Comparison of ENCODE assay signal across 15 cellular contexts in genomic region chr14:105184461-105184860, GRCh38. TPM values are rescaled to one million over a fixed set of nuclear protein-coding genes. Genes with fewer than 3 reads are reported as not detected.
DNase-seq lines count a peak whose midpoint lies in the region; ATAC-seq and TF ChIP-seq lines count a peak whose summit lies in the region.
"Had no signal": no experiment of that assay in that cellular context is flagged by ENCODE, and none has a peak within 500 bp of the region (broad histone marks: within the 10 kb centered on the region; RNA-seq: fewer than 3 reads in every experiment).

No MANE protein-coding gene starts in this region.

- H3K27ac Mint-ChIP-seq in GM23338 (no peak overlapping the region), endodermal cell (no peak overlapping the region)
- peak overlapping the region; percentile 2 for H3K27ac Mint-ChIP-seq in dendritic cell treated with granulocyte-macrophage colony-stimulating factor and Interleukin-4, amounts not matched to agents 40 ng/mL and 50 ng/mL, for 4 days
- H3K27ac Mint-ChIP-seq: HFFc6 had no signal

- H3K4me2 ChIP-seq in GM23338 = no peak overlapping the region

- no peak overlapping the region for H3K4me3 Mint-ChIP-seq in GM23338
- no peak overlapping the region for H3K4me3 Mint-ChIP-seq in dendritic cell treated with granulocyte-macrophage colony-stimulating factor and Interleukin-4, amounts not matched to agents 40 ng/mL and 50 ng/mL, for 4 days
- no peak overlapping the region for H3K4me3 Mint-ChIP-seq in endodermal cell
- H3K4me3 Mint-ChIP-seq: CD4-positive, alpha-beta memory T cell; HFFc6 had no signal

- H3K36me3 ChIP-seq in GM23338 (ENCODE audit: insufficient read depth) (no peaks in the 10 kb centered on the region), endodermal cell (ENCODE audit: control insufficient read depth, insufficient read depth, low read length) (no peaks in the 10 kb centered on the region)
- H3K36me3 ChIP-seq: SJCRH30 had no signal

- 0 out of 3 replicates have a peak, but pooled peaks have one; percentile 4 for ATAC-seq in GM23338

- DNase-seq in NCI-H2196 (lab: John Stamatoyannopoulos, UW; ENCODE audit: unreplicated experiment) (peak; percentile 48), NCI-H2196 treated with DMSO at 0.1 percent for 48 hours (lab: John Stamatoyannopoulos, UW; ENCODE audit: unreplicated experiment) (no peak), COLO668 (lab: John Stamatoyannopoulos, UW; ENCODE audit: unreplicated experiment) (peak; percentile 78), GM23338 (ENCODE audit: low spot score) (no peak), T-helper 2 cell (no peak), endodermal cell (no peak), AG20443 (ENCODE audit: low spot score) (no peak)
- DNase-seq: ACHN; CD4-positive, alpha-beta memory T cell; EL; HFFc6; NCI-H2081 treated with DMSO at 0.1 percent for 48 hours; NCI-H524; SJCRH30 had no signal

- H3K36me3 Mint-ChIP-seq in GM23338 (ENCODE audit: low read depth) = no peaks in the 10 kb centered on the region
- H3K36me3 Mint-ChIP-seq in dendritic cell treated with granulocyte-macrophage colony-stimulating factor and Interleukin-4, amounts not matched to agents 40 ng/mL and 50 ng/mL, for 4 days (ENCODE audit: low read depth) = no peaks in the 10 kb centered on the region
- no peaks in the 10 kb centered on the region for H3K36me3 Mint-ChIP-seq in endodermal cell (ENCODE audit: low read depth)
- H3K36me3 Mint-ChIP-seq: CD4-positive, alpha-beta memory T cell had no signal

- peaks cover 9% of the 10 kb centered on the region for H3K4me1 Mint-ChIP-seq in GM23338
- H3K4me1 Mint-ChIP-seq in dendritic cell treated with granulocyte-macrophage colony-stimulating factor and Interleukin-4, amounts not matched to agents 40 ng/mL and 50 ng/mL, for 4 days (ENCODE audit: low read depth) = peaks cover 27% of the 10 kb centered on the region
- H3K4me1 Mint-ChIP-seq in endodermal cell = no peaks in the 10 kb centered on the region

- H4K20me1 ChIP-seq in GM23338 (replicated peaks; ENCODE audit: insufficient read depth) = no peaks in the 10 kb centered on the region

- TF ChIP-seq CTCF in GM23338 (conservative IDR thresholded peaks at IDR 0.05; ENCODE audit: low read depth in 2 of 2) (no peak), endodermal cell (conservative IDR thresholded peaks at IDR 0.05) (no peak)

- H3K27me3 ChIP-seq in GM23338 (ENCODE audit: insufficient read depth) = peaks cover 13% of the 10 kb centered on the region; the same call in 1 of the 2 replicates
- H3K27me3 ChIP-seq in endodermal cell (ENCODE audit: control insufficient read depth, insufficient read depth, low read length, poor library complexity, severe bottlenecking) = peaks cover 12% of the 10 kb centered on the region
- H3K27me3 ChIP-seq: SJCRH30 had no signal

- intact Hi-C loops in dendritic cell treated with granulocyte-macrophage colony-stimulating factor and Interleukin-4, amounts not matched to agents 40 ng/mL and 50 ng/mL, for 4 days (cut with micrococcal nuclease) = no loop called here

- peaks cover 26% of the 10 kb centered on the region for H3K27me3 Mint-ChIP-seq in GM23338 (ENCODE audit: insufficient read depth, low read depth, poor library complexity)
- H3K27me3 Mint-ChIP-seq in dendritic cell treated with granulocyte-macrophage colony-stimulating factor and Interleukin-4, amounts not matched to agents 40 ng/mL and 50 ng/mL, for 4 days = peaks cover 66% of the 10 kb centered on the region
- H3K27me3 Mint-ChIP-seq in endodermal cell (ENCODE audit: insufficient read depth) = peaks cover 36% of the 10 kb centered on the region

- H3K9ac ChIP-seq in endodermal cell (ENCODE audit: extremely low read depth, low read length, poor library complexity, severe bottlenecking) = no peak overlapping the region

- H3K79me2 ChIP-seq in GM23338 (replicated peaks; ENCODE audit: insufficient read depth) = no peaks in the 10 kb centered on the region

- H3K9me3 ChIP-seq in endodermal cell (ENCODE audit: control insufficient read depth, low read length) = peaks cover 4% of the 10 kb centered on the region

- no peak overlapping the region for H3K4me3 ChIP-seq in GM23338
- no peak overlapping the region for H3K4me3 ChIP-seq in endodermal cell (ENCODE audit: low read length)
- H3K4me3 ChIP-seq: SJCRH30 had no signal

- no peak overlapping the region for H3K27ac ChIP-seq in GM23338 (ENCODE audit: low read depth)
- no peak overlapping the region for H3K27ac ChIP-seq in endodermal cell (ENCODE audit: low read depth, low read length)
- H3K27ac ChIP-seq: SJCRH30 had no signal

- 75 to 80% methylated on average over 6 to 9 of the region's 9 CpGs for WGBS in endodermal cell (ENCODE audit: insufficient coverage in 1 of 2, insufficient read length in 1 of 2), 2 experiments

- H3K9me3 Mint-ChIP-seq in GM23338 (peaks cover 10% of the 10 kb centered on the region), endodermal cell (peaks cover 10% of the 10 kb centered on the region)
- peaks cover 9% of the 10 kb centered on the region for H3K9me3 Mint-ChIP-seq in dendritic cell treated with granulocyte-macrophage colony-stimulating factor and Interleukin-4, amounts not matched to agents 40 ng/mL and 50 ng/mL, for 4 days

- H3K9me2 ChIP-seq in GM23338 (ENCODE audit: insufficient read depth) = no peaks in the 10 kb centered on the region

- no peak overlapping the region for H2AFZ ChIP-seq in GM23338

- H3K4me1 ChIP-seq in GM23338 (ENCODE audit: insufficient read depth) (no peaks in the 10 kb centered on the region; the same call in 1 of the 2 replicates), endodermal cell (ENCODE audit: control insufficient read depth, insufficient read depth, low read length) (no peaks in the 10 kb centered on the region)

- H3F3A ChIP-seq in GM23338 (replicated peaks; ENCODE audit: low read depth) = no peaks in the 10 kb centered on the region

TF ChIP-seq in GM23338, 12 proteins besides CTCF, POLR2A, EP300 and RAD21:
- TF ChIP-seq POLR2AphosphoS5 (IDR thresholded peaks at IDR 0.05; ENCODE audit: low read depth) (no peak), JUNB (IDR thresholded peaks at IDR 0.05; ENCODE audit: unreplicated experiment) (no peak), STAT1 (IDR thresholded peaks at IDR 0.05; ENCODE audit: unreplicated experiment) (no peak), ZNF114 (CRISPR knock-in tag; IDR thresholded peaks at IDR 0.05) (no peak)
TF ChIP-seq in GM23338: peak in this region for 0.

RNA-seq across cellular contexts. Expression of gene NUDT14, which starts 3.3 kb away (rescaled TPM):
- total RNA-seq in GM23338 (2014; rRNA removed; shearing (Covaris generic)) = 13.6 and 14.8 TPM in 2 replicates
- 38.4 and 41.0 TPM in 2 replicates for polyA plus RNA-seq in GM23338 (2016; fragmentation: Nextera tagmentation; extraction: Ambion mirVana)
- total RNA-seq in endodermal cell = 10 to 100 TPM; 43.4 to 59.5 TPM
- polyA plus RNA-seq in endodermal cell (2013, experiment 1 of 2) = 20.9 TPM
- 20.4 TPM for polyA plus RNA-seq in endodermal cell (2013, experiment 2 of 2)

RNA-seq across cellular contexts. Expression of gene JAG2, which starts 15.9 kb away (rescaled TPM):
- 9.6 and 10.3 TPM in 2 replicates for total RNA-seq in GM23338 (2014; rRNA removed; shearing (Covaris generic))
- polyA plus RNA-seq in GM23338 (2016; fragmentation: Nextera tagmentation; extraction: Ambion mirVana) = 1.9 and 2.6 TPM in 2 replicates
- 1 to 10 TPM; 6.4 TPM for total RNA-seq in endodermal cell
- polyA plus RNA-seq in endodermal cell (2013, experiment 1 of 2) = 9.1 TPM
- polyA plus RNA-seq in endodermal cell (2013, experiment 2 of 2) = 5.2 TPM
- polyA plus RNA-seq: CD4-positive, alpha-beta memory T cell had no signal

Comparison
In these comparisons a context has a peak if more than half of its experiments do, and no peak if none do; other contexts are left out.
1. DNase-seq: peak in NCI-H2196 (single experiment) and COLO668 (single experiment); none in NCI-H2196 treated with DMSO at 0.1 percent for 48 hours (single experiment), GM23338 (single experiment), T-helper 2 cell (0 of 5), endodermal cell (single experiment) and AG20443 (single experiment).